Comparison of ENCODE assay signal across 17 cellular contexts in the genomic region with DNA sequence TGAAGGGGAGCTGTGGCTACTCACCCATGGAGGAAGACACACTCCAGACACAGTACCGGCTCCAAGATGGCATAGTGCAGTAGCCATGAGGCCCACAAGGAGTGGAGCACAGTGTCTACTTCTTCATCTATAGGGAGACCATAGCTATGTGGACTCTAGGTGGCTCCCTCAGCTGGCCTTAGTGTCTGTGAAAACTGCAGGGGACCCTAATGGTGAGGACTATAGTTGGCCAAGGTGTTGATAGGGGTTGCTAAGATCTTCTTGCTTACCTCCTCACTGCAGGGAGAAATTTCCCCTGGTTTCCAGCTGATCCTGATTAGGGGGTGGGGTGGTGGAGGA.
"Had no signal": no experiment of that assay in that cellular context is flagged by ENCODE, and none has a peak within 500 bp of the region (broad histone marks: within the 10 kb centered on the region; RNA-seq: fewer than 3 reads in every experiment).

No MANE protein-coding gene starts in this region.

- H3K36me3 ChIP-seq: thyroid gland, vagina had no signal

- DNase-seq: activated CD4-positive, alpha-beta T cell treated with anti-CD3 and anti-CD28 coated beads, Interleukin-2, amount 50 U/mL, for 1 hour; activated CD4-positive, CD25-positive, alpha-beta regulatory T cell; activated effector memory CD4-positive, alpha-beta T cell treated with Interleukin-2 at 50 U/mL for 16 hours; activated T-cell treated with anti-CD3 and anti-CD28 coated beads, Interleukin-2, amount 50 U/mL, for 1 hour; aorta; dorsolateral prefrontal cortex; left cardiac atrium; naive thymus-derived CD8-positive, alpha-beta T cell; posterior cingulate gyrus; thyroid gland had no signal

- ATAC-seq: left cardiac atrium; naive thymus-derived CD8-positive, alpha-beta T cell had no signal

- H3K27me3 ChIP-seq: dorsolateral prefrontal cortex, esophagus muscularis mucosa, thyroid gland, vagina had no signal

- H3K4me1 ChIP-seq: thyroid gland, vagina had no signal

- H3K4me3 ChIP-seq: dorsolateral prefrontal cortex, esophagus muscularis mucosa, lung, skin epidermis, thyroid gland, vagina had no signal

- FAIRE-seq: bronchial epithelial cell, endometrium had no signal

- H3K9me3 ChIP-seq: thyroid gland, vagina had no signal

- H3K4me3 Mint-ChIP-seq: activated naive CD8-positive, alpha-beta T cell; naive thymus-derived CD8-positive, alpha-beta T cell had no signal

- H3K27ac ChIP-seq: esophagus muscularis mucosa, skin epidermis, thyroid gland, vagina had no signal

- H3K27me3 Mint-ChIP-seq: activated naive CD8-positive, alpha-beta T cell; naive thymus-derived CD8-positive, alpha-beta T cell had no signal

- H3K27ac Mint-ChIP-seq: activated naive CD8-positive, alpha-beta T cell had no signal
